ENCODE assay signal across 1 cellular context in the genomic region with DNA sequence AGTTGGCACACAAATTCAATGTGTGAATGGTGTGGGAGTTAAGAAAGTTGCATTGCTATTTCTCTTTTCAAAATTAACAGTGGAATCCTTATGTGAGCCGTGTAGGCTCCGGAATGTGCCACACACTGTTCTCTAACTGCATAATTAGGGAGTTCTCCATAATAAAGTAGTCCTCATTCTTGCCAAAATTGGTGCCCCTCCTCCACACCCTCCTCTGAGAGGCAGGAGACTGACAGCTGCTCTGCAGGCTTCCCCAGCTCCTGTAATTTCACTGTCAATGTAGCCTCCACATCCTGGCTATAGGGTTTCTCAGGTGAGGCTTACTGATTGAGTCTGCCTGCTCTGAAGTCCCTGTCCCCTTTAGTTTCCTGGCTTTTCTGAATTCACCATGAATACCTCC.
TF ChIP-seq lines count a peak whose summit lies in the region.

No MANE protein-coding gene starts in this region.

TF ChIP-seq in neural cell, 6 proteins besides CTCF, POLR2A, EP300 and RAD21:
- TF ChIP-seq, protein P1, sequence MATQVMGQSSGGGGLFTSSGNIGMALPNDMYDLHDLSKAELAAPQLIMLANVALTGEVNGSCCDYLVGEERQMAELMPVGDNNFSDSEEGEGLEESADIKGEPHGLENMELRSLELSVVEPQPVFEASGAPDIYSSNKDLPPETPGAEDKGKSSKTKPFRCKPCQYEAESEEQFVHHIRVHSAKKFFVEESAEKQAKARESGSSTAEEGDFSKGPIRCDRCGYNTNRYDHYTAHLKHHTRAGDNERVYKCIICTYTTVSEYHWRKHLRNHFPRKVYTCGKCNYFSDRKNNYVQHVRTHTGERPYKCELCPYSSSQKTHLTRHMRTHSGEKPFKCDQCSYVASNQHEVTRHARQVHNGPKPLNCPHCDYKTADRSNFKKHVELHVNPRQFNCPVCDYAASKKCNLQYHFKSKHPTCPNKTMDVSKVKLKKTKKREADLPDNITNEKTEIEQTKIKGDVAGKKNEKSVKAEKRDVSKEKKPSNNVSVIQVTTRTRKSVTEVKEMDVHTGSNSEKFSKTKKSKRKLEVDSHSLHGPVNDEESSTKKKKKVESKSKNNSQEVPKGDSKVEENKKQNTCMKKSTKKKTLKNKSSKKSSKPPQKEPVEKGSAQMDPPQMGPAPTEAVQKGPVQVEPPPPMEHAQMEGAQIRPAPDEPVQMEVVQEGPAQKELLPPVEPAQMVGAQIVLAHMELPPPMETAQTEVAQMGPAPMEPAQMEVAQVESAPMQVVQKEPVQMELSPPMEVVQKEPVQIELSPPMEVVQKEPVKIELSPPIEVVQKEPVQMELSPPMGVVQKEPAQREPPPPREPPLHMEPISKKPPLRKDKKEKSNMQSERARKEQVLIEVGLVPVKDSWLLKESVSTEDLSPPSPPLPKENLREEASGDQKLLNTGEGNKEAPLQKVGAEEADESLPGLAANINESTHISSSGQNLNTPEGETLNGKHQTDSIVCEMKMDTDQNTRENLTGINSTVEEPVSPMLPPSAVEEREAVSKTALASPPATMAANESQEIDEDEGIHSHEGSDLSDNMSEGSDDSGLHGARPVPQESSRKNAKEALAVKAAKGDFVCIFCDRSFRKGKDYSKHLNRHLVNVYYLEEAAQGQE (IDR thresholded peaks at IDR 0.05; ENCODE audit: borderline replicate concordance): no peak
- TF ChIP-seq POLR2AphosphoS5 (IDR thresholded peaks at IDR 0.05) (no peak), MXI1 (conservative IDR thresholded peaks at IDR 0.05; ENCODE audit: poor library complexity, severe bottlenecking) (no peak), EZH2 (IDR thresholded peaks at IDR 0.05; ENCODE audit: borderline replicate concordance, insufficient read depth, low read length, poor library complexity, severe bottlenecking) (no peak), TAF1 (IDR thresholded peaks at IDR 0.05; ENCODE audit: low read depth) (no peak), SMC3 (conservative IDR thresholded peaks at IDR 0.05; ENCODE audit: poor library complexity) (no peak)
